In genomic region chr14:63269561-63270225, GRCh38 we compare ENCODE assay signal across 18 cellular contexts. TPM values are rescaled to one million over a fixed set of nuclear protein-coding genes. Genes with fewer than 3 reads are reported as not detected.
DNase-seq lines count a peak whose midpoint lies in the region; ATAC-seq, FAIRE-seq and TF ChIP-seq lines count a peak whose summit lies in the region.
"Had no signal": no experiment of that assay in that cellular context is flagged by ENCODE, and none has a peak within 500 bp of the region (broad histone marks: within the 10 kb centered on the region; RNA-seq: fewer than 3 reads in every experiment).

No MANE protein-coding gene starts in this region.

- H2AFZ ChIP-seq in MM.1S (ENCODE audit: low read length): no peak overlapping the region

- TF ChIP-seq CTCF in gastroesophageal sphincter (IDR thresholded peaks at IDR 0.05) (no peak), uterus (IDR thresholded peaks at IDR 0.05) (no peak), MM.1S (IDR thresholded peaks at IDR 0.05; ENCODE audit: low read length) (no peak)

- H3K4me2 ChIP-seq in MM.1S (ENCODE audit: low read depth, low read length): no peak overlapping the region
- H3K4me2 ChIP-seq: BLaER1 had no signal

- no peaks in the 10 kb centered on the region for H3K79me2 ChIP-seq in MM.1S (ENCODE audit: low read length)

- H3K27me3 ChIP-seq in gastroesophageal sphincter: no peaks in the 10 kb centered on the region
- no peaks in the 10 kb centered on the region for H3K27me3 ChIP-seq in uterus
- no peaks in the 10 kb centered on the region for H3K27me3 ChIP-seq in MM.1S (replicated peaks; ENCODE audit: insufficient read depth, low read length)
- H3K27me3 ChIP-seq: BLaER1 had no signal

- H3K27ac ChIP-seq in gastroesophageal sphincter (peak overlapping the region in 1 of 4 donors; percentile 17), uterus (peak overlapping the region in 1 of 2 donors; percentile 50), MM.1S (ENCODE audit: low read length) (no peak overlapping the region)
- H3K27ac ChIP-seq: BLaER1 had no signal

- peak; percentile 89 for FAIRE-seq in HTR-8/SVneo (lab: Jason Lieb, UNC)
- FAIRE-seq: GM12878, H1, HepG2 had no signal

- 69 to 74% methylated on average over 11 of the region's 11 CpGs for WGBS in gastroesophageal sphincter (ENCODE audit: low coverage in 1 of 2), 2 donors

- no peak for TF ChIP-seq EP300 in gastroesophageal sphincter (IDR thresholded peaks at IDR 0.05)

- H3K4me3 ChIP-seq in gastroesophageal sphincter (no peak overlapping the region), uterus (no peak overlapping the region), MM.1S (ENCODE audit: low read length) (no peak overlapping the region)
- H3K4me3 ChIP-seq: BLaER1, GM12878 had no signal

- H4K20me1 ChIP-seq in MM.1S (ENCODE audit: insufficient read depth, low read length): no peaks in the 10 kb centered on the region
- H4K20me1 ChIP-seq: BLaER1 had no signal

- H3F3A ChIP-seq in MM.1S (ENCODE audit: insufficient read depth, low read length): no peaks in the 10 kb centered on the region

- no peak overlapping the region for H3K9ac ChIP-seq in MM.1S (ENCODE audit: low read length)
- H3K9ac ChIP-seq: BLaER1 had no signal

- DNase-seq in HTR-8/SVneo (ENCODE audit: insufficient read length, low spot score) (no peak), cerebellum (ENCODE audit: low spot score) (peak; percentile 50), uterus (peak; percentile 45 to 46), midbrain (lab: John Stamatoyannopoulos, UW) (no peak), MM.1S (no peak), EL (no peak)
- DNase-seq: 8988T; CD4-positive, alpha-beta memory T cell; DMS153; DMS79; H9 had no signal

- H3K4me1 ChIP-seq in gastroesophageal sphincter: peaks cover 0 to 31% (median 3%) of the 10 kb centered on the region in 3 donors
- no peaks in the 10 kb centered on the region for H3K4me1 ChIP-seq in uterus
- no peaks in the 10 kb centered on the region for H3K4me1 ChIP-seq in MM.1S (ENCODE audit: low read length)
- H3K4me1 ChIP-seq: BLaER1 had no signal

- H3K9me2 ChIP-seq in MM.1S (replicated peaks; ENCODE audit: insufficient read depth, low read length): no peaks in the 10 kb centered on the region

- TF ChIP-seq POLR2A in gastroesophageal sphincter (IDR thresholded peaks at IDR 0.05) (no peak), uterus (IDR thresholded peaks at IDR 0.05) (no peak)

- H3K9me3 ChIP-seq in gastroesophageal sphincter: no peaks in the 10 kb centered on the region
- no peaks in the 10 kb centered on the region for H3K9me3 ChIP-seq in uterus
- H3K9me3 ChIP-seq in MM.1S (replicated peaks; ENCODE audit: insufficient read depth, low read length): no peaks in the 10 kb centered on the region

- intact Hi-C loops in uterus (cut with DNase I; ENCODE audit: low total_unique reads): loop anchor here (10.0 kb wide), 1 partner anchor 95 kb away; no protein-coding TSS in a partner anchor

- peak; percentile 71 for ATAC-seq in gastroesophageal sphincter
- ATAC-seq: GM12878, HepG2 had no signal

- H3K36me3 ChIP-seq in gastroesophageal sphincter (peaks cover 0 to 8% of the 10 kb centered on the region in 2 donors), uterus (no peaks in the 10 kb centered on the region), MM.1S (replicated peaks; ENCODE audit: insufficient read depth, low read length) (no peaks in the 10 kb centered on the region)
- H3K36me3 ChIP-seq: BLaER1 had no signal

RNA-seq across cellular contexts. Expression of gene GPHB5, which starts 49.0 kb away (rescaled TPM):
- total RNA-seq in cerebellum: not detected
- total RNA-seq in gastroesophageal sphincter: not detected
- not detected for total RNA-seq in uterus
- total RNA-seq: A673; CD4-positive, alpha-beta memory T cell; Daoy; GM12878; H1; H9; HepG2 had no signal

Comparison
In these comparisons a context has a peak if more than half of its experiments do, and no peak if none do; other contexts are left out.
1. DNase-seq: peak in cerebellum (single experiment) and uterus (2 of 2); none in HTR-8/SVneo (single experiment), midbrain (single experiment), MM.1S (single experiment) and EL (single experiment).